In the genomic region with DNA sequence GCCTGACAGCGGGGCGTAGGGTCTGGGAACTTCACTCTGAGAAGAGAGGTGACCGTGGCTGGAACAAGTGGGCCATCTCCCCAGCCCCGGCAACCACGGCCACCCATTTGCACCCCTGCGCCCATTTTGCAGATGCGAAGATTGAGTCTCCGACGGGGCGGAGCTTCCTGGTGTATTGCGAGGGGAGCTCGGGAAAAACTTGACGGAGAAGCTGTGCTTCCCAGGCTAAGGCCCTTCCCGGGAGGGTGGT, we compare ENCODE assay signal across 8 cellular contexts. TPM values are rescaled to one million over a fixed set of nuclear protein-coding genes. Genes with fewer than 3 reads are reported as not detected.
DNase-seq lines count a peak whose midpoint lies in the region; ATAC-seq, FAIRE-seq and TF ChIP-seq lines count a peak whose summit lies in the region.

No MANE protein-coding gene starts in this region.

- H3K4me1 ChIP-seq in lower lobe of right lung (peaks cover 26% of the 10 kb centered on the region), vagina (peaks cover 30% of the 10 kb centered on the region)

- H3K4me1 Mint-ChIP-seq in activated naive CD8-positive, alpha-beta T cell treated with anti-CD3 and anti-CD28 coated beads, Interleukin-2, amount 50 U/mL, for 24 hours, result peaks cover 20% of the 10 kb centered on the region

- no peak for TF ChIP-seq POLR2A in vagina (IDR thresholded peaks at IDR 0.05)

- DNase-seq in activated gamma-delta T cell (lab: John Stamatoyannopoulos, UW) (peak; percentile 36), activated gamma-delta T cell treated with Interleukin-2 at 50 U/mL for 16 hours (no peak), lower lobe of right lung (peak; percentile 67), vagina (ENCODE audit: extremely low spot score in 2 of 2) (no peak), GM19239 (ENCODE audit: insufficient read length, low spot score) (no peak)
- DNase-seq in activated naive CD8-positive, alpha-beta T cell treated with anti-CD3 and anti-CD28 coated beads, Interleukin-2, amount 50 U/mL, for 24 hours, result no peak
- DNase-seq in effector CD8-positive, alpha-beta T cell (lab: John Stamatoyannopoulos, UW), result no peak

- H3K27ac ChIP-seq in lower lobe of right lung (peak overlapping the region; percentile 100), vagina (peak overlapping the region; percentile 98)

- H3K4me3 ChIP-seq in lower lobe of right lung (peak overlapping the region; percentile 98), vagina (peak overlapping the region; percentile 60 to 92)

- no peaks in the 10 kb centered on the region for H3K9me3 Mint-ChIP-seq in activated naive CD8-positive, alpha-beta T cell treated with anti-CD3 and anti-CD28 coated beads, Interleukin-2, amount 50 U/mL, for 24 hours

- ATAC-seq in HG03354 (IDR thresholded peaks at IDR 0.05; ENCODE audit: poor library complexity, severe bottlenecking, unreplicated experiment) (peak; percentile 26), lower lobe of right lung (no peak)
- ATAC-seq in activated naive CD8-positive, alpha-beta T cell treated with anti-CD3 and anti-CD28 coated beads, Interleukin-2, amount 50 U/mL, for 24 hours, result no peak

- intact Hi-C loops in lower lobe of right lung (cut with DNase I) (no loop called here), vagina (cut with DNase I) (no loop called here)

- no peaks in the 10 kb centered on the region for H3K9me3 ChIP-seq in lower lobe of right lung
- no peaks in the 10 kb centered on the region for H3K9me3 ChIP-seq in vagina

- peaks cover 20% of the 10 kb centered on the region for H3K36me3 Mint-ChIP-seq in activated naive CD8-positive, alpha-beta T cell treated with anti-CD3 and anti-CD28 coated beads, Interleukin-2, amount 50 U/mL, for 24 hours (ENCODE audit: low read depth)

- no peak for FAIRE-seq in GM19239 (lab: Jason Lieb, UNC)

- peaks cover 33% of the 10 kb centered on the region for H3K36me3 ChIP-seq in lower lobe of right lung
- peaks cover 0 to 30% of the 10 kb centered on the region in 2 donors for H3K36me3 ChIP-seq in vagina

- H3K27ac Mint-ChIP-seq in activated naive CD8-positive, alpha-beta T cell treated with anti-CD3 and anti-CD28 coated beads, Interleukin-2, amount 50 U/mL, for 24 hours, result peak overlapping the region; percentile 99

- TF ChIP-seq CTCF in lower lobe of right lung (IDR thresholded peaks at IDR 0.05) (no peak), vagina (IDR thresholded peaks at IDR 0.05) (no peak)

- H3K4me3 Mint-ChIP-seq in activated naive CD8-positive, alpha-beta T cell treated with anti-CD3 and anti-CD28 coated beads, Interleukin-2, amount 50 U/mL, for 24 hours, result peak overlapping the region; percentile 95

- H3K27me3 Mint-ChIP-seq in activated naive CD8-positive, alpha-beta T cell treated with anti-CD3 and anti-CD28 coated beads, Interleukin-2, amount 50 U/mL, for 24 hours, result peaks cover 3% of the 10 kb centered on the region

- H3K27me3 ChIP-seq in lower lobe of right lung (ENCODE audit: low read depth) (no peaks in the 10 kb centered on the region), vagina (no peaks in the 10 kb centered on the region)

RNA-seq across cellular contexts. Expression of a gene that starts 0.7 kb away (rescaled TPM):
- total RNA-seq in lower lobe of right lung (20.4 TPM), vagina (24.1 TPM)

RNA-seq across cellular contexts. Expression of a gene that starts 36.9 kb away (rescaled TPM):
- total RNA-seq in lower lobe of right lung (34.7 TPM), vagina (36.6 TPM)

RNA-seq across cellular contexts. Expression of a gene that starts 37.4 kb away (rescaled TPM):
- 9.4 TPM for total RNA-seq in lower lobe of right lung
- total RNA-seq in vagina, result 1.7 TPM

RNA-seq across cellular contexts. Expression of a gene that starts 57.7 kb away (rescaled TPM):
- total RNA-seq in lower lobe of right lung (1.2 TPM), vagina (not detected)

RNA-seq across cellular contexts. Expression of a gene that starts 59.4 kb away (rescaled TPM):
- total RNA-seq in lower lobe of right lung, result 145 TPM
- 292 TPM for total RNA-seq in vagina

Comparison
In these comparisons a context has a peak if more than half of its experiments do, and no peak if none do; other contexts are left out.
1. DNase-seq: peak in activated gamma-delta T cell (single experiment) and lower lobe of right lung (single experiment); none in activated gamma-delta T cell treated with Interleukin-2 at 50 U/mL for 16 hours (single experiment), activated naive CD8-positive, alpha-beta T cell treated with anti-CD3 and anti-CD28 coated beads, Interleukin-2, amount 50 U/mL, for 24 hours (single experiment), vagina (0 of 2), GM19239 (single experiment) and effector CD8-positive, alpha-beta T cell (single experiment).